In genomic region chr22:45671783-45672563, GRCh38 we compare ENCODE assay signal across 1 cellular context.
A peak's percentile ranks its signal among the peaks of the same experiment; 100 is the strongest.
TF ChIP-seq lines count a peak whose summit lies in the region.

TSS of gene ATXN10 (plus strand) at chr22:45671834. CDS start at chr22:45672064, 230 bp downstream.

TF ChIP-seq in HepG2, 621 proteins besides CTCF, POLR2A, EP300 and RAD21 (continued from another document and continues in another):
- TF ChIP-seq MEIS1 (CRISPR knock-in tag; IDR thresholded peaks at IDR 0.05; ENCODE audit: borderline replicate concordance) (no peak), HIC2 (CRISPR knock-in tag; IDR thresholded peaks at IDR 0.05; ENCODE audit: low read depth) (no peak), SETDB1 (CRISPR knock-in tag; IDR thresholded peaks at IDR 0.05; ENCODE audit: borderline replicate concordance) (no peak), ZNF451 (CRISPR knock-in tag; IDR thresholded peaks at IDR 0.05) (no peak), NFIB (CRISPR knock-in tag; IDR thresholded peaks at IDR 0.05; ENCODE audit: borderline replicate concordance) (no peak), CENPX (CRISPR knock-in tag; IDR thresholded peaks at IDR 0.05) (no peak), FOXP4 (CRISPR knock-in tag; IDR thresholded peaks at IDR 0.05) (no peak), FOSL1 (CRISPR knock-in tag; IDR thresholded peaks at IDR 0.05; ENCODE audit: borderline replicate concordance) (no peak), ZNF274 (CRISPR knock-in tag; IDR thresholded peaks at IDR 0.05) (no peak), ZNF780A (CRISPR knock-in tag; IDR thresholded peaks at IDR 0.05) (no peak), ZNF253 (CRISPR knock-in tag; IDR thresholded peaks at IDR 0.05; ENCODE audit: borderline replicate concordance) (0 out of 2 replicates have a peak, but pooled peaks have one; percentile 13), HNRNPL (IDR thresholded peaks at IDR 0.05; ENCODE audit: low read depth, low read length) (no peak), ZNF674 (CRISPR knock-in tag; IDR thresholded peaks at IDR 0.05; ENCODE audit: low read depth) (peak; percentile 3; the same call in 1 of the 2 replicates), CREB1 (IDR thresholded peaks at IDR 0.05) (no peak), CREB1 (CRISPR knock-in tag; IDR thresholded peaks at IDR 0.05) (no peak), TFDP2 (CRISPR knock-in tag; IDR thresholded peaks at IDR 0.05) (peak; percentile 52; the same call in 1 of the 2 replicates), CEBPG (CRISPR knock-in tag; IDR thresholded peaks at IDR 0.05) (no peak), ZSCAN12 (CRISPR knock-in tag; IDR thresholded peaks at IDR 0.05) (no peak), ZNF576 (CRISPR knock-in tag; IDR thresholded peaks at IDR 0.05) (no peak), ETS1 (CRISPR knock-in tag; IDR thresholded peaks at IDR 0.05) (no peak), ZSCAN25 (CRISPR knock-in tag; IDR thresholded peaks at IDR 0.05) (no peak), ZNF800 (CRISPR knock-in tag; IDR thresholded peaks at IDR 0.05) (no peak), TCF12 (IDR thresholded peaks at IDR 0.05) (no peak), TCF12 (CRISPR knock-in tag; IDR thresholded peaks at IDR 0.05) (no peak), ZNF737 (CRISPR knock-in tag; IDR thresholded peaks at IDR 0.05; ENCODE audit: borderline replicate concordance) (no peak), ESRRA (CRISPR knock-in tag; IDR thresholded peaks at IDR 0.05; ENCODE audit: low read depth) (no peak), ZNF607 (CRISPR knock-in tag; IDR thresholded peaks at IDR 0.05; ENCODE audit: borderline replicate concordance) (0 out of 2 replicates have a peak, but pooled peaks have one; percentile 21), ZNF235 (CRISPR knock-in tag; IDR thresholded peaks at IDR 0.05; ENCODE audit: borderline replicate concordance) (peak; percentile 16; the same call in 1 of the 2 replicates), PHF5A (CRISPR knock-in tag; IDR thresholded peaks at IDR 0.05; ENCODE audit: low read depth, unreplicated experiment) (no peak), MXD4 (CRISPR knock-in tag; IDR thresholded peaks at IDR 0.05) (peak; percentile 40; the same call in 1 of the 2 replicates), ISL2 (CRISPR knock-in tag; IDR thresholded peaks at IDR 0.05) (no peak), SALL1 (CRISPR knock-in tag; IDR thresholded peaks at IDR 0.05) (peak; percentile 40; the same call in 1 of the 2 replicates), ATF7-NPFF (CRISPR knock-in tag; IDR thresholded peaks at IDR 0.05; ENCODE audit: low read depth) (peak; percentile 67), ZFP37 (CRISPR knock-in tag; IDR thresholded peaks at IDR 0.05; ENCODE audit: borderline replicate concordance) (no peak), ZKSCAN8 (CRISPR knock-in tag; IDR thresholded peaks at IDR 0.05; ENCODE audit: borderline replicate concordance) (no peak), ETV5 (CRISPR knock-in tag; IDR thresholded peaks at IDR 0.05; ENCODE audit: borderline replicate concordance) (no peak; the same call in 1 of the 2 replicates), FOXO1 (CRISPR knock-in tag; IDR thresholded peaks at IDR 0.05) (0 out of 2 replicates have a peak, but pooled peaks have one; percentile 47), CSRNP1 (CRISPR knock-in tag; IDR thresholded peaks at IDR 0.05) (0 out of 2 replicates have a peak, but pooled peaks have one; percentile 53), ZNF572 (CRISPR knock-in tag; IDR thresholded peaks at IDR 0.05) (no peak), ARID4A (CRISPR knock-in tag; IDR thresholded peaks at IDR 0.05; ENCODE audit: borderline replicate concordance) (peak; percentile 88), ZC3H4 (CRISPR knock-in tag; IDR thresholded peaks at IDR 0.05; ENCODE audit: borderline replicate concordance) (no peak), SMAD1 (CRISPR knock-in tag; IDR thresholded peaks at IDR 0.05; ENCODE audit: borderline replicate concordance, low read depth) (no peak; the same call in 1 of the 2 replicates), ZFY (CRISPR knock-in tag; IDR thresholded peaks at IDR 0.05) (peak; percentile 94), BRD4 (CRISPR knock-in tag; IDR thresholded peaks at IDR 0.05) (no peak), HNF1A (IDR thresholded peaks at IDR 0.05; ENCODE audit: low read depth) (no peak), HNF1A (CRISPR knock-in tag; IDR thresholded peaks at IDR 0.05; ENCODE audit: borderline replicate concordance) (peak; percentile 18; the same call in 1 of the 2 replicates), ZNF550 (CRISPR knock-in tag; IDR thresholded peaks at IDR 0.05; ENCODE audit: borderline replicate concordance) (no peak), ZNF747 (CRISPR knock-in tag; IDR thresholded peaks at IDR 0.05; ENCODE audit: borderline replicate concordance) (no peak), ZNF17 (CRISPR knock-in tag; IDR thresholded peaks at IDR 0.05) (no peak)
